In genomic region chr11:101600948-101601347, GRCh38 we compare ENCODE assay signal across 38 cellular contexts. TPM values are rescaled to one million over a fixed set of nuclear protein-coding genes. Genes with fewer than 3 reads are reported as not detected.
"Had no signal": no experiment of that assay in that cellular context is flagged by ENCODE, and none has a peak within 500 bp of the region (broad histone marks: within the 10 kb centered on the region; RNA-seq: fewer than 3 reads in every experiment).

No MANE protein-coding gene starts in this region.

- DNase-seq: Karpas-422, Kasumi-1, KG1, MG63, MM.1S, MV-4-11, NCI-H1048, NCI-H1092, NCI-H1092 treated with DMSO at 0.1 percent for 48 hours, NCI-H1105, NCI-H1105 treated with DMSO at 0.1 percent for 48 hours, NCI-H1417, NCI-H1417 treated with DMSO at 0.1 percent for 48 hours, NCI-H1436, NCI-H1436 treated with DMSO at 0.1 percent for 48 hours, NCI-H146, NCI-H1694, NCI-H1694 treated with DMSO at 0.1 percent for 48 hours, NCI-H187, NCI-H187 treated with DMSO at 0.1 percent for 48 hours, NCI-H1930, NCI-H2029, NCI-H2029 treated with DMSO at 0.1 percent for 48 hours, NCI-H2081, NCI-H2081 treated with DMSO at 0.1 percent for 48 hours, NCI-H2107, NCI-H2171, NCI-H2171 treated with DMSO at 0.1 percent for 48 hours, NCI-H2227 treated with DMSO at 0.1 percent for 48 hours, NCI-H226, NCI-H345, NCI-H446, NCI-H446 treated with DMSO at 0.1 percent for 48 hours, NCI-H510A had no signal

- H3K27ac ChIP-seq: KMS-11 had no signal

- H3K9me3 ChIP-seq: MG63 had no signal

- H3K4me3 ChIP-seq: MG63 had no signal

- H3K4me2 ChIP-seq: KMS-11 had no signal

- H3K9ac ChIP-seq: KMS-11 had no signal

- H3K27me3 ChIP-seq: MG63 had no signal

- H3K36me3 ChIP-seq: MG63 had no signal

RNA-seq across cellular contexts. Expression of gene TRPC6, which starts 17.1 kb away (rescaled TPM):
- total RNA-seq: LHCN-M2, M059J, MCF 10A had no signal
